Comparison of ENCODE assay signal across 1 cellular context in genomic region chr1:25619101-25619890, GRCh38.
TF ChIP-seq lines count a peak whose summit lies in the region.

No MANE protein-coding gene starts in this region.

TF ChIP-seq in K562, 482 proteins besides CTCF, POLR2A, EP300 and RAD21 (continued from another document):
- TF ChIP-seq ZNF57 (CRISPR knock-in tag; IDR thresholded peaks at IDR 0.05), result no peak
- TF ChIP-seq ZBTB7A (IDR thresholded peaks at IDR 0.05; ENCODE audit: borderline replicate concordance, control insufficient read depth, low read depth, low read length), result peak; percentile 66; the same call in 1 of the 2 replicates
- TF ChIP-seq GABPA (tag; conservative IDR thresholded peaks at IDR 0.05; ENCODE audit: low read depth), result no peak
- no peak for TF ChIP-seq SRSF7 (optimal IDR thresholded peaks at IDR 0.05; ENCODE audit: low read depth, low read length)
- TF ChIP-seq, protein P1, sequence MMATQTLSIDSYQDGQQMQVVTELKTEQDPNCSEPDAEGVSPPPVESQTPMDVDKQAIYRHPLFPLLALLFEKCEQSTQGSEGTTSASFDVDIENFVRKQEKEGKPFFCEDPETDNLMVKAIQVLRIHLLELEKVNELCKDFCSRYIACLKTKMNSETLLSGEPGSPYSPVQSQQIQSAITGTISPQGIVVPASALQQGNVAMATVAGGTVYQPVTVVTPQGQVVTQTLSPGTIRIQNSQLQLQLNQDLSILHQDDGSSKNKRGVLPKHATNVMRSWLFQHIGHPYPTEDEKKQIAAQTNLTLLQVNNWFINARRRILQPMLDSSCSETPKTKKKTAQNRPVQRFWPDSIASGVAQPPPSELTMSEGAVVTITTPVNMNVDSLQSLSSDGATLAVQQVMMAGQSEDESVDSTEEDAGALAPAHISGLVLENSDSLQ (IDR thresholded peaks at IDR 0.05), result peak; percentile 80
- TF ChIP-seq, protein P2, sequence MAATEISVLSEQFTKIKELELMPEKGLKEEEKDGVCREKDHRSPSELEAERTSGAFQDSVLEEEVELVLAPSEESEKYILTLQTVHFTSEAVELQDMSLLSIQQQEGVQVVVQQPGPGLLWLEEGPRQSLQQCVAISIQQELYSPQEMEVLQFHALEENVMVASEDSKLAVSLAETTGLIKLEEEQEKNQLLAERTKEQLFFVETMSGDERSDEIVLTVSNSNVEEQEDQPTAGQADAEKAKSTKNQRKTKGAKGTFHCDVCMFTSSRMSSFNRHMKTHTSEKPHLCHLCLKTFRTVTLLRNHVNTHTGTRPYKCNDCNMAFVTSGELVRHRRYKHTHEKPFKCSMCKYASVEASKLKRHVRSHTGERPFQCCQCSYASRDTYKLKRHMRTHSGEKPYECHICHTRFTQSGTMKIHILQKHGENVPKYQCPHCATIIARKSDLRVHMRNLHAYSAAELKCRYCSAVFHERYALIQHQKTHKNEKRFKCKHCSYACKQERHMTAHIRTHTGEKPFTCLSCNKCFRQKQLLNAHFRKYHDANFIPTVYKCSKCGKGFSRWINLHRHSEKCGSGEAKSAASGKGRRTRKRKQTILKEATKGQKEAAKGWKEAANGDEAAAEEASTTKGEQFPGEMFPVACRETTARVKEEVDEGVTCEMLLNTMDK (IDR thresholded peaks at IDR 0.05; ENCODE audit: borderline replicate concordance, insufficient read depth, low read depth, low read length, poor library complexity, severe bottlenecking), result peak; percentile 52
- no peak for TF ChIP-seq CLOCK (CRISPR knock-in tag; IDR thresholded peaks at IDR 0.05; ENCODE audit: borderline replicate concordance)
- 0 out of 2 replicates have a peak, but pooled peaks have one; percentile 14 for TF ChIP-seq RB1 (IDR thresholded peaks at IDR 0.05; ENCODE audit: low read depth)
- 0 out of 2 replicates have a peak, but pooled peaks have one; percentile 31 for TF ChIP-seq ARID4B (CRISPR knock-in tag; IDR thresholded peaks at IDR 0.05)
- no peak for TF ChIP-seq NFRKB (IDR thresholded peaks at IDR 0.05; ENCODE audit: low read depth)
- TF ChIP-seq ZNF695 (CRISPR knock-in tag; IDR thresholded peaks at IDR 0.05), result no peak
